ENCODE assay signal across 17 cellular contexts in genomic region chr12:25382311-25383106, GRCh38.
DNase-seq lines count a peak whose midpoint lies in the region; ATAC-seq and TF ChIP-seq lines count a peak whose summit lies in the region.
"Had no signal": no experiment of that assay in that cellular context is flagged by ENCODE, and none has a peak within 500 bp of the region (broad histone marks: within the 10 kb centered on the region; RNA-seq: fewer than 3 reads in every experiment).

No MANE protein-coding gene starts in this region.

- peak overlapping the region; percentile 88 for H3K27ac Mint-ChIP-seq in activated CD8-positive, alpha-beta T cell treated with anti-CD3 and anti-CD28 coated beads, Interleukin-2, amount 10 ng/mL, durations not matched to agents 7 days and 5 days
- H3K27ac Mint-ChIP-seq: endodermal cell had no signal

- no peak overlapping the region; a peak in 2 of 22 replicates for H3K9ac ChIP-seq in BLaER1 treated with 17β-estradiol and CSF1 and Interleukin-3, amounts not matched to agents 10 nM and 100 nM
- H3K9ac ChIP-seq: KMS-11, parathyroid adenoma had no signal

- CTCF ChIA-PET in activated CD8-positive, alpha-beta T cell treated with anti-CD3 and anti-CD28 coated beads, Interleukin-2, amount 10 ng/mL, durations not matched to agents 7 days and 5 days (lab: Charles Lee), result interaction anchor here (0.7 to 2.3 kb wide), 6 partner anchors 8 to 227 kb away, joined by 3 to 6 read pairs (median 4); partner anchors contain the start of gene KRAS

- DNase-seq in DMS 273 (lab: John Stamatoyannopoulos, UW; ENCODE audit: unreplicated experiment), result peak; percentile 74
- peak; percentile 43 for DNase-seq in activated CD8-positive, alpha-beta T cell treated with anti-CD3 and anti-CD28 coated beads, Interleukin-2, amount 10 ng/mL, durations not matched to agents 7 days and 5 days
- peak in 2 of 3 donors; percentile 45 to 60 for DNase-seq in mucosa of descending colon
- no peak for DNase-seq in Ammon's horn (ENCODE audit: low spot score)
- no peak for DNase-seq in activated T-cell treated with anti-CD3 and anti-CD28 coated beads, Interleukin-2, amount 50 U/mL, for 4 hours
- no peak for DNase-seq in BE2C
- no peak for DNase-seq in retina
- DNase-seq: activated CD4-positive, CD25-positive, alpha-beta regulatory T cell treated with anti-CD3 and anti-CD28 coated beads, Interleukin-2, amount 50 U/mL, for 72 hours; endodermal cell; foreskin keratinocyte; NCI-H1436; NCI-H510A had no signal

- TF ChIP-seq CTCF in mucosa of descending colon (IDR thresholded peaks at IDR 0.05), result no peak
- no peak for TF ChIP-seq CTCF in BE2C (IDR thresholded peaks at IDR 0.05; ENCODE audit: low read depth, low read length)

- peaks cover 60% of the 10 kb centered on the region for H3K4me1 Mint-ChIP-seq in activated CD8-positive, alpha-beta T cell treated with anti-CD3 and anti-CD28 coated beads, Interleukin-2, amount 10 ng/mL, durations not matched to agents 7 days and 5 days (ENCODE audit: low read depth)
- peaks cover 64% of the 10 kb centered on the region for H3K4me1 Mint-ChIP-seq in activated T-cell treated with anti-CD3 and anti-CD28 coated beads, Interleukin-2, amount 50 U/mL, for 4 hours (ENCODE audit: low read depth)

- no peaks in the 10 kb centered on the region for H3K9me3 Mint-ChIP-seq in activated CD8-positive, alpha-beta T cell treated with anti-CD3 and anti-CD28 coated beads, Interleukin-2, amount 10 ng/mL, durations not matched to agents 7 days and 5 days (ENCODE audit: insufficient read depth)
- H3K9me3 Mint-ChIP-seq in activated T-cell treated with anti-CD3 and anti-CD28 coated beads, Interleukin-2, amount 50 U/mL, for 4 hours, result no peaks in the 10 kb centered on the region
- H3K9me3 Mint-ChIP-seq: endodermal cell had no signal

- H3K9me3 ChIP-seq in BLaER1 treated with 17β-estradiol and CSF1 and Interleukin-3, amounts not matched to agents 10 nM and 100 nM (replicated peaks in 1 of 11), result no peaks in the 10 kb centered on the region
- H3K9me3 ChIP-seq in mucosa of descending colon, result no peaks in the 10 kb centered on the region
- no peaks in the 10 kb centered on the region for H3K9me3 ChIP-seq in BE2C
- H3K9me3 ChIP-seq: breast epithelium, thoracic aorta had no signal

- H3K36me3 Mint-ChIP-seq in activated CD8-positive, alpha-beta T cell treated with anti-CD3 and anti-CD28 coated beads, Interleukin-2, amount 10 ng/mL, durations not matched to agents 7 days and 5 days (ENCODE audit: low read depth), result peaks cover 19% of the 10 kb centered on the region
- H3K36me3 Mint-ChIP-seq in activated T-cell treated with anti-CD3 and anti-CD28 coated beads, Interleukin-2, amount 50 U/mL, for 4 hours (ENCODE audit: insufficient read depth), result no peaks in the 10 kb centered on the region

- H3K4me1 ChIP-seq in BLaER1 treated with 17β-estradiol and CSF1 and Interleukin-3, amounts not matched to agents 10 nM and 100 nM, result peaks cover 36 to 52% (median 48%) of the 10 kb centered on the region in 10 experiments
- peaks cover 25% of the 10 kb centered on the region for H3K4me1 ChIP-seq in mucosa of descending colon (ENCODE audit: low read depth)
- peaks cover 2% of the 10 kb centered on the region; the same call in 1 of the 2 replicates for H3K4me1 ChIP-seq in BE2C
- H3K4me1 ChIP-seq: breast epithelium, parathyroid adenoma had no signal

- H3K4me3 ChIP-seq in BLaER1 treated with 17β-estradiol and CSF1 and Interleukin-3, amounts not matched to agents 10 nM and 100 nM, result no peak overlapping the region
- H3K4me3 ChIP-seq in mucosa of descending colon (no peak overlapping the region), BE2C (ENCODE audit: low read depth, low read length) (no peak overlapping the region)
- H3K4me3 ChIP-seq: breast epithelium, thoracic aorta had no signal

- intact Hi-C loops in mucosa of descending colon (cut with DNase I, micrococcal nuclease), result no loop called here

- H3K4me2 ChIP-seq in BLaER1 treated with 17β-estradiol and CSF1 and Interleukin-3, amounts not matched to agents 10 nM and 100 nM, result peak overlapping the region; percentile 36 to 95 (median 83); a peak in 21 of 22 replicates
- H3K4me2 ChIP-seq: KMS-11 had no signal

- ATAC-seq in activated CD8-positive, alpha-beta T cell treated with anti-CD3 and anti-CD28 coated beads, Interleukin-2, amount 10 ng/mL, durations not matched to agents 7 days and 5 days, result no peak
- ATAC-seq in mucosa of descending colon, result peak; percentile 19
- no peak for ATAC-seq in activated T-cell treated with anti-CD3 and anti-CD28 coated beads, Interleukin-2, amount 50 U/mL, for 4 hours
- ATAC-seq: foreskin keratinocyte had no signal

- no peaks in the 10 kb centered on the region for H3K36me3 ChIP-seq in BLaER1 treated with 17β-estradiol and CSF1 and Interleukin-3, amounts not matched to agents 10 nM and 100 nM
- no peaks in the 10 kb centered on the region for H3K36me3 ChIP-seq in mucosa of descending colon (ENCODE audit: low read depth)
- H3K36me3 ChIP-seq in BE2C, result no peaks in the 10 kb centered on the region
- H3K36me3 ChIP-seq: breast epithelium, thoracic aorta had no signal

- peak overlapping the region; percentile 61 for H3K4me3 Mint-ChIP-seq in activated CD8-positive, alpha-beta T cell treated with anti-CD3 and anti-CD28 coated beads, Interleukin-2, amount 10 ng/mL, durations not matched to agents 7 days and 5 days
- H3K4me3 Mint-ChIP-seq in activated T-cell treated with anti-CD3 and anti-CD28 coated beads, Interleukin-2, amount 50 U/mL, for 4 hours, result no peak overlapping the region
- H3K4me3 Mint-ChIP-seq: endodermal cell had no signal

- POLR2A ChIA-PET in activated CD8-positive, alpha-beta T cell treated with anti-CD3 and anti-CD28 coated beads, Interleukin-2, amount 10 ng/mL, durations not matched to agents 7 days and 5 days (lab: Charles Lee), result interaction anchor here (0.5 to 0.6 kb wide), 2 partner anchors 10 to 172 kb away, joined by 3 read pairs; no protein-coding TSS in a partner anchor

- no peaks in the 10 kb centered on the region for H4K20me1 ChIP-seq in BLaER1 treated with 17β-estradiol and CSF1 and Interleukin-3, amounts not matched to agents 10 nM and 100 nM

- H3K27me3 Mint-ChIP-seq in activated CD8-positive, alpha-beta T cell treated with anti-CD3 and anti-CD28 coated beads, Interleukin-2, amount 10 ng/mL, durations not matched to agents 7 days and 5 days (ENCODE audit: low read depth), result no peaks in the 10 kb centered on the region
- no peaks in the 10 kb centered on the region for H3K27me3 Mint-ChIP-seq in activated T-cell treated with anti-CD3 and anti-CD28 coated beads, Interleukin-2, amount 50 U/mL, for 4 hours (ENCODE audit: low read depth)

- H3K27me3 ChIP-seq in BLaER1 treated with 17β-estradiol and CSF1 and Interleukin-3, amounts not matched to agents 10 nM and 100 nM, result no peaks in the 10 kb centered on the region
- no peaks in the 10 kb centered on the region for H3K27me3 ChIP-seq in BE2C
- H3K27me3 ChIP-seq: breast epithelium, foreskin keratinocyte had no signal

- H3K27ac ChIP-seq in BLaER1 treated with 17β-estradiol and CSF1 and Interleukin-3, amounts not matched to agents 10 nM and 100 nM, result peak overlapping the region in 9 of 11 experiments; percentile 31 to 100 (median 49); a peak in 14 of 22 replicates
- H3K27ac ChIP-seq: breast epithelium, foreskin keratinocyte, KMS-11, parathyroid adenoma, thoracic aorta had no signal

Comparison
In these comparisons a context has a peak if more than half of its experiments do, and no peak if none do; other contexts are left out.
1. DNase-seq: peak in DMS 273 (single experiment), activated CD8-positive, alpha-beta T cell treated with anti-CD3 and anti-CD28 coated beads, Interleukin-2, amount 10 ng/mL, durations not matched to agents 7 days and 5 days (single experiment) and mucosa of descending colon (2 of 3); none in Ammon's horn (single experiment), activated T-cell treated with anti-CD3 and anti-CD28 coated beads, Interleukin-2, amount 50 U/mL, for 4 hours (single experiment), BE2C (single experiment) and retina (single experiment).